ENCODE assay signal across 19 cellular contexts in genomic region chr12:601976-602699, GRCh38.
DNase-seq lines count a peak whose midpoint lies in the region; ATAC-seq, FAIRE-seq and TF ChIP-seq lines count a peak whose summit lies in the region.
"Had no signal": no experiment of that assay in that cellular context is flagged by ENCODE, and none has a peak within 500 bp of the region (broad histone marks: within the 10 kb centered on the region; RNA-seq: fewer than 3 reads in every experiment).

No MANE protein-coding gene starts in this region.

- peaks cover 31% of the 10 kb centered on the region for H3K4me1 Mint-ChIP-seq in CD14-positive monocyte
- H3K4me1 Mint-ChIP-seq in activated CD8-positive, alpha-beta T cell treated with anti-CD3 and anti-CD28 coated beads, Interleukin-2, amount 10 ng/mL, durations not matched to agents 7 days and 5 days (ENCODE audit: low read depth) = peaks cover 6% of the 10 kb centered on the region

- H3K27me3 ChIP-seq in HepG2 (ENCODE audit: control insufficient read depth in 1 of 2, insufficient read depth in 2 of 2, low read length in 2 of 2) = no peaks in the 10 kb centered on the region
- H3K27me3 ChIP-seq: BLaER1 had no signal

- CTCF ChIA-PET in HepG2 (lab: Yijun Ruan, JAX; ENCODE audit: low intra/inter-chr PET ratio, low total read pairs) = no interaction called here
- CTCF ChIA-PET in activated CD8-positive, alpha-beta T cell treated with anti-CD3 and anti-CD28 coated beads, Interleukin-2, amount 10 ng/mL, durations not matched to agents 7 days and 5 days (lab: Charles Lee) = interaction anchor here (3.7 kb wide), 1 partner anchor 26 kb away, joined by 11 read pairs; no protein-coding TSS in a partner anchor

- no peaks in the 10 kb centered on the region for H3K9me3 Mint-ChIP-seq in CD14-positive monocyte
- H3K9me3 Mint-ChIP-seq in activated CD8-positive, alpha-beta T cell treated with anti-CD3 and anti-CD28 coated beads, Interleukin-2, amount 10 ng/mL, durations not matched to agents 7 days and 5 days (ENCODE audit: insufficient read depth) = no peaks in the 10 kb centered on the region
- H3K9me3 Mint-ChIP-seq: CD8-positive, alpha-beta memory T cell had no signal

- H3K9me3 ChIP-seq in HepG2 (ENCODE audit: low read length) = no peaks in the 10 kb centered on the region
- H3K9me3 ChIP-seq in kidney (ENCODE audit: control insufficient read depth in 1 of 2, low read length in 2 of 2) = no peaks in the 10 kb centered on the region
- H3K9me3 ChIP-seq: BLaER1, HAP-1, SK-N-SH had no signal

- H3K4me2 ChIP-seq in HepG2 (ENCODE audit: low read depth, low read length) = no peak overlapping the region
- H3K4me2 ChIP-seq: BLaER1, SK-N-SH had no signal

- no peak overlapping the region for H3K4me3 Mint-ChIP-seq in CD14-positive monocyte
- H3K4me3 Mint-ChIP-seq in activated CD8-positive, alpha-beta T cell treated with anti-CD3 and anti-CD28 coated beads, Interleukin-2, amount 10 ng/mL, durations not matched to agents 7 days and 5 days = no peak overlapping the region
- H3K4me3 Mint-ChIP-seq: CD8-positive, alpha-beta memory T cell had no signal

- H3K27me3 Mint-ChIP-seq in CD14-positive monocyte (ENCODE audit: low read depth in 3 of 3) = no peaks in the 10 kb centered on the region
- H3K27me3 Mint-ChIP-seq in activated CD8-positive, alpha-beta T cell treated with anti-CD3 and anti-CD28 coated beads, Interleukin-2, amount 10 ng/mL, durations not matched to agents 7 days and 5 days (ENCODE audit: low read depth) = peaks cover 2% of the 10 kb centered on the region
- H3K27me3 Mint-ChIP-seq: CD8-positive, alpha-beta memory T cell had no signal

- no peak for TF ChIP-seq EP300 in HepG2 (IDR thresholded peaks at IDR 0.05; ENCODE audit: low read depth in 2 of 2, low read length in 2 of 2)
- TF ChIP-seq EP300 in HepG2 (CRISPR knock-in tag; IDR thresholded peaks at IDR 0.05; ENCODE audit: borderline replicate concordance) = no peak

- FAIRE-seq in HepG2 (lab: Jason Lieb, UNC) (no peak), kidney (lab: Jason Lieb, UNC) (no peak)
- FAIRE-seq: GM12878, GM18507, RCC 7860 had no signal

- no peak overlapping the region for H3K9ac ChIP-seq in HepG2 (ENCODE audit: insufficient read depth, low read depth, low read length)
- H3K9ac ChIP-seq in kidney (ENCODE audit: low read length in 2 of 2) = no peak overlapping the region
- H3K9ac ChIP-seq: BLaER1, SK-N-SH had no signal

- no peaks in the 10 kb centered on the region for H3K79me2 ChIP-seq in HepG2 (ENCODE audit: insufficient read depth, low read length)

- H3K27ac ChIP-seq in VCaP = peak overlapping the region; percentile 45
- no peak overlapping the region for H3K27ac ChIP-seq in HepG2 (ENCODE audit: extremely low read length, insufficient read depth, low read length)
- no peak overlapping the region for H3K27ac ChIP-seq in kidney (ENCODE audit: low read depth in 2 of 2, low read length in 2 of 2)
- H3K27ac ChIP-seq: BLaER1 had no signal

- DNase-seq in NCI-H510A treated with DMSO at 0.1 percent for 48 hours (lab: John Stamatoyannopoulos, UW) (peak; percentile 13), NCI-H510A (lab: John Stamatoyannopoulos, UW) (no peak), HepG2 (ENCODE audit: low spot score) (no peak), kidney (no peak), CD14-positive monocyte (ENCODE audit: low spot score) (no peak)
- DNase-seq in activated CD8-positive, alpha-beta T cell treated with anti-CD3 and anti-CD28 coated beads, Interleukin-2, amount 10 ng/mL, durations not matched to agents 7 days and 5 days = no peak
- DNase-seq: CD8-positive, alpha-beta memory T cell; GDM1; NCI-H1417 treated with DMSO at 0.1 percent for 48 hours; NCI-H2227 treated with DMSO at 0.1 percent for 48 hours; NCI-H774; SK-N-SH had no signal

- H3K36me3 ChIP-seq in HepG2 (replicated peaks in 1 of 2; ENCODE audit: control insufficient read depth in 1 of 2, insufficient read depth in 2 of 2, low read length in 2 of 2) (no peaks in the 10 kb centered on the region), kidney (ENCODE audit: control insufficient read depth in 1 of 2, insufficient read depth in 2 of 2, low read length in 2 of 2) (no peaks in the 10 kb centered on the region)
- H3K36me3 ChIP-seq: BLaER1, HAP-1 had no signal

- no peak for TF ChIP-seq POLR2A in HepG2 (IDR thresholded peaks at IDR 0.05; ENCODE audit: insufficient read depth in 1 of 2, low read depth in 2 of 2, low read length in 2 of 2)

- no peaks in the 10 kb centered on the region for H4K20me1 ChIP-seq in HepG2 (ENCODE audit: insufficient read depth, low read length)
- H4K20me1 ChIP-seq: BLaER1 had no signal

- H3K27ac Mint-ChIP-seq in CD14-positive monocyte = no peak overlapping the region
- H3K27ac Mint-ChIP-seq in activated CD8-positive, alpha-beta T cell treated with anti-CD3 and anti-CD28 coated beads, Interleukin-2, amount 10 ng/mL, durations not matched to agents 7 days and 5 days = no peak overlapping the region

- H2AFZ ChIP-seq in HepG2 (ENCODE audit: low read length) = no peak overlapping the region

- WGBS in HepG2 (ENCODE audit: low lambda C conversion rate) = 70% methylated on average over 7 of the region's 7 CpGs

- in situ Hi-C loops in HepG2 (cut with HindIII; ENCODE audit: extremely low pct_ligation_motif_present, low pct_unique_long_range_greater_than_20kb) = no loop called here

- peaks cover 15 to 25% of the 10 kb centered on the region in 2 donors for H3K36me3 Mint-ChIP-seq in CD14-positive monocyte
- no peaks in the 10 kb centered on the region for H3K36me3 Mint-ChIP-seq in activated CD8-positive, alpha-beta T cell treated with anti-CD3 and anti-CD28 coated beads, Interleukin-2, amount 10 ng/mL, durations not matched to agents 7 days and 5 days (ENCODE audit: low read depth)

- intact Hi-C loops in HepG2 (cut with micrococcal nuclease; ENCODE audit: unreplicated experiment) (no loop called here), kidney (cut with DNase I) (no loop called here), CD14-positive monocyte (cut with micrococcal nuclease) (no loop called here)

- TF ChIP-seq CTCF in VCaP (conservative IDR thresholded peaks at IDR 0.05) = no peak
- TF ChIP-seq CTCF in HepG2 (CRISPR knock-in tag; IDR thresholded peaks at IDR 0.05) = no peak
- no peak for TF ChIP-seq CTCF in kidney (IDR thresholded peaks at IDR 0.05; ENCODE audit: borderline replicate concordance, extremely low read depth, insufficient read depth)
- TF ChIP-seq CTCF in CD14-positive monocyte (IDR thresholded peaks at IDR 0.05) = no peak

- POLR2A ChIA-PET in HepG2 (lab: Yijun Ruan, JAX) = no interaction called here
- POLR2A ChIA-PET in activated CD8-positive, alpha-beta T cell treated with anti-CD3 and anti-CD28 coated beads, Interleukin-2, amount 10 ng/mL, durations not matched to agents 7 days and 5 days (lab: Charles Lee) = no interaction called here

- no peak for ATAC-seq in HepG2
- no peak for ATAC-seq in GM18517 (IDR thresholded peaks at IDR 0.05; ENCODE audit: unreplicated experiment)
- ATAC-seq in activated CD8-positive, alpha-beta T cell treated with anti-CD3 and anti-CD28 coated beads, Interleukin-2, amount 10 ng/mL, durations not matched to agents 7 days and 5 days = no peak
- ATAC-seq: GM12878 had no signal

- no peak for TF ChIP-seq RAD21 in HepG2 (CRISPR knock-in tag; IDR thresholded peaks at IDR 0.05)

- H3K4me3 ChIP-seq in HepG2 (replicated peaks in 1 of 3; ENCODE audit: insufficient read depth in 1 of 3, low read depth in 2 of 3, low read length in 3 of 3) = no peak overlapping the region
- H3K4me3 ChIP-seq in kidney (ENCODE audit: low read length in 2 of 2) = no peak overlapping the region
- H3K4me3 ChIP-seq: BLaER1, GM12878, HAP-1 had no signal

- no TSS peak for BruUV-seq in HepG2 (replicated peaks; lab: Mats Ljungman, UMichigan)

- H3K4me1 ChIP-seq in HepG2 (ENCODE audit: insufficient read depth, low read length) = peaks cover 25% of the 10 kb centered on the region
- H3K4me1 ChIP-seq in kidney (ENCODE audit: control insufficient read depth in 1 of 2, insufficient read depth in 1 of 2, low read depth in 1 of 2, low read length in 2 of 2) = no peaks in the 10 kb centered on the region
- H3K4me1 ChIP-seq: HAP-1 had no signal

TF ChIP-seq in HepG2, 621 proteins besides CTCF, POLR2A, EP300 and RAD21:
- TF ChIP-seq ONECUT2 (CRISPR knock-in tag; IDR thresholded peaks at IDR 0.05) (0 out of 2 replicates have a peak, but pooled peaks have one; percentile 12), ZNF790 (CRISPR knock-in tag; IDR thresholded peaks at IDR 0.05; ENCODE audit: borderline replicate concordance) (no peak)
